In the genomic region with DNA sequence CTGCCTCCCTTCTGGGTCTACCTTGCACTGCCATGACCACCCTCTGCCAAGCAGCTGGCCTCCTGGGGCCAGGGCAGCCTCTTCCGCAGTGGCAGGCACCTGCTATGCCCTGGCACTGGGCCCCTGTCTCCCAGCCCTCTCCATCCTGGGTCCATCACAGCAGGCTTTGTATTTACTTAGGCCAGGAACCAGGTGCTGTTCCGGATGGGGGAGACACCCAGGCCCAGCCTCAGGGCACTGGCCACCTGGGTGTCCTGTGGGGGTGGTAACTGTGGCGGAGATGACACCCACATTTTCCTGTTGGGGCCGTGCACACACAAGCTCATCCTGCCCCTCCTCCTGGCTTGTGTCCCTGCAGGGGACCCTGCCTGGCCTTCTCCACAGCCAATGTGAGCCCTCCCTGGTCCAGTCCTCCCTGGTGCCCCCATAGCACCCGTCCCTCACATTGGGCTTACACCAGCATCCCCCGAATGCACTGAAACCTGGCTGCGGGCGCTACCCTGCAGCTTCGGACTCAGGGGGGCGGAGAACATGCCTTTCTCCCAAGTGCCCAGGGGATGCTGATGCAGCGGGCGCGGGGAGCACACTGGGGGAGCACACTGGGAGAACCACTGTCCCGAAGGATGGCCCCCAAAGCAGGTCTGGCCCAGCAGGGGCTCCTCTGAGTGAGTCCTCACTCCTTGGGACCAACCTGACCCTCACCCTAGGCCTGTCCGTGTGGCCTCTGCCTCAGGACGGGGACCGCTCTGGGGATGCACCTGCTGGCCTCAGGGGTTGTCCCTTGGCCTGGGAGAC, we compare ENCODE assay signal across 16 cellular contexts. TPM values are rescaled to one million over a fixed set of nuclear protein-coding genes. Genes with fewer than 3 reads are reported as not detected.
A peak's percentile ranks its signal among the peaks of the same experiment; 100 is the strongest.
DNase-seq lines count a peak whose midpoint lies in the region.
"Had no signal": no experiment of that assay in that cellular context is flagged by ENCODE, and none has a peak within 500 bp of the region (broad histone marks: within the 10 kb centered on the region; RNA-seq: fewer than 3 reads in every experiment).

No MANE protein-coding gene starts in this region.

- H3K4me1 Mint-ChIP-seq in activated naive CD4-positive, alpha-beta T cell treated with anti-CD3 and anti-CD28 coated beads for 36 hours (ENCODE audit: low read depth), result no peaks in the 10 kb centered on the region

- H3K4me1 ChIP-seq in SJCRH30, result peaks cover 20% of the 10 kb centered on the region
- H3K4me1 ChIP-seq: Caco-2 had no signal

- H3K27ac ChIP-seq in SJCRH30, result peak overlapping the region; percentile 60
- H3K27ac ChIP-seq: C4-2B, GM23248 had no signal

- H3K4me3 Mint-ChIP-seq in activated naive CD4-positive, alpha-beta T cell treated with anti-CD3 and anti-CD28 coated beads for 36 hours, result no peak overlapping the region
- H3K4me3 Mint-ChIP-seq: T-helper 1 cell treated with Interleukin-12 subunit alpha and Interleukin-12 subunit beta and Interleukin-4 antibody, amounts not matched to agents 30 μg/mL and 1 μg/mL, for 36 hours had no signal

- DNase-seq in NCI-H1105 treated with DMSO at 0.1 percent for 48 hours (lab: John Stamatoyannopoulos, UW) (peak; percentile 22), NCI-H1105 (lab: John Stamatoyannopoulos, UW) (no peak), DMS53 (lab: John Stamatoyannopoulos, UW) (peak; percentile 64), NCI-H2196 (lab: John Stamatoyannopoulos, UW; ENCODE audit: unreplicated experiment) (peak; percentile 88), SJCRH30 (no peak), putamen (ENCODE audit: low spot score) (no peak)
- no peak for DNase-seq in activated CD4-positive, alpha-beta T cell treated with anti-CD3 and anti-CD28 coated beads for 4 hours
- no peak for DNase-seq in activated naive CD4-positive, alpha-beta T cell treated with anti-CD3 and anti-CD28 coated beads for 36 hours
- DNase-seq: Caco-2, GM23248, KBM-7, NCI-H526, Right ventricle myocardium superior had no signal

- no peaks in the 10 kb centered on the region for H3K27me3 ChIP-seq in SJCRH30

- H3K9me3 Mint-ChIP-seq in activated naive CD4-positive, alpha-beta T cell treated with anti-CD3 and anti-CD28 coated beads for 36 hours, result peaks cover 2% of the 10 kb centered on the region

- no peaks in the 10 kb centered on the region for H3K27me3 Mint-ChIP-seq in activated naive CD4-positive, alpha-beta T cell treated with anti-CD3 and anti-CD28 coated beads for 36 hours (ENCODE audit: low read depth)

- intact Hi-C loops in activated naive CD4-positive, alpha-beta T cell treated with anti-CD3 and anti-CD28 coated beads for 36 hours (cut with micrococcal nuclease), result loop anchor here (10.0 kb wide), 1 partner anchor 403 kb away; the partner anchor contains the start of gene VAV2

- no peaks in the 10 kb centered on the region for H3K9me3 ChIP-seq in SJCRH30 (replicated peaks)

- no peak overlapping the region for H3K27ac Mint-ChIP-seq in activated naive CD4-positive, alpha-beta T cell treated with anti-CD3 and anti-CD28 coated beads for 36 hours
- H3K27ac Mint-ChIP-seq: T-helper 1 cell treated with Interleukin-12 subunit alpha and Interleukin-12 subunit beta and Interleukin-4 antibody, amounts not matched to agents 30 μg/mL and 1 μg/mL, for 36 hours had no signal

- no peak overlapping the region for H3K4me3 ChIP-seq in SJCRH30
- H3K4me3 ChIP-seq: GM23248 had no signal

- H3K36me3 ChIP-seq in SJCRH30, result no peaks in the 10 kb centered on the region

- CTCF ChIA-PET in activated naive CD4-positive, alpha-beta T cell treated with anti-CD3 and anti-CD28 coated beads for 36 hours (lab: Charles Lee), result interaction anchor here (0.9 to 3.4 kb wide), 3 partner anchors 45 to 134 kb away, joined by 3 to 14 read pairs (median 8); partner anchors contain the start of gene DBH

- no peaks in the 10 kb centered on the region for H3K36me3 Mint-ChIP-seq in activated naive CD4-positive, alpha-beta T cell treated with anti-CD3 and anti-CD28 coated beads for 36 hours (ENCODE audit: low read depth)

RNA-seq across cellular contexts. Expression of gene FAM163B, which starts 17.9 kb away (rescaled TPM):
- 2.5 and 3.4 TPM in 2 replicates for total RNA-seq in SJCRH30 (2014; rRNA removed; shearing (Covaris generic))
- not detected for total RNA-seq in activated naive CD4-positive, alpha-beta T cell treated with anti-CD3 and anti-CD28 coated beads for 36 hours
- total RNA-seq: A172, Caco-2, GM23248, Right ventricle myocardium superior had no signal

RNA-seq across cellular contexts. Expression of gene DBH, which starts 44.9 kb away (rescaled TPM):
- total RNA-seq in SJCRH30 (2014; rRNA removed; shearing (Covaris generic)), result 2.2 and 2.5 TPM in 2 replicates
- not detected for total RNA-seq in activated naive CD4-positive, alpha-beta T cell treated with anti-CD3 and anti-CD28 coated beads for 36 hours
- total RNA-seq: A172, Caco-2, GM23248, Right ventricle myocardium superior had no signal

RNA-seq across cellular contexts. Expression of gene ADAMTSL2, which starts 56.8 kb away (rescaled TPM):
- total RNA-seq in SJCRH30 (2014; rRNA removed; shearing (Covaris generic)), result 3.3 and 3.5 TPM in 2 replicates
- total RNA-seq in activated naive CD4-positive, alpha-beta T cell treated with anti-CD3 and anti-CD28 coated beads for 36 hours, result under 1 TPM; 0.14 to 0.17 TPM

Comparison
In these comparisons a context has a peak if more than half of its experiments do, and no peak if none do; other contexts are left out.
1. DNase-seq: peak in NCI-H1105 treated with DMSO at 0.1 percent for 48 hours (single experiment), DMS53 (single experiment) and NCI-H2196 (single experiment); none in NCI-H1105 (single experiment), SJCRH30 (0 of 2), putamen (single experiment), activated CD4-positive, alpha-beta T cell treated with anti-CD3 and anti-CD28 coated beads for 4 hours (0 of 2) and activated naive CD4-positive, alpha-beta T cell treated with anti-CD3 and anti-CD28 coated beads for 36 hours (single experiment).